Comparison of ENCODE assay signal across 11 cellular contexts in the genomic region with DNA sequence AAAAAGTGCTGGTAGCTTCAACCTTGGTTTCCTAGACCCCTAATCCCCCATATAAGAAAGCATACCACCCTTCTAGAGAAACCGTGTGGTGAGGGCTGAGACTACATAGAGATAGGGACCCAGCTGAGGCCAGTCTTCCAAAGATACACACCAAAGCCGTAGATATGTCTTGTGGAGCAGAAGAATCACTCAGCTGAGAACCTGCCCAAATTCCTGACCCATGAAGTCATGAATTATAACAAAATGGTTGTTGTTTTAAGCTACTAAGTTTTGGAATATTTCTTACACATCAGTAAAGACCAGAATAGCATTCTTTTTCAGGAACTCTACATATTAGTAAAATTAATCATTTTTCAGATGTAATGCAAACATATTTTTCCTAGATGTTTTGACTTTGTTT. TPM values are rescaled to one million over a fixed set of nuclear protein-coding genes. Genes with fewer than 3 reads are reported as not detected.
DNase-seq lines count a peak whose midpoint lies in the region; ATAC-seq and TF ChIP-seq lines count a peak whose summit lies in the region.
"Had no signal": no experiment of that assay in that cellular context is flagged by ENCODE, and none has a peak within 500 bp of the region (broad histone marks: within the 10 kb centered on the region; RNA-seq: fewer than 3 reads in every experiment).

No MANE protein-coding gene starts in this region.

- no peak overlapping the region for H3K18ac ChIP-seq in neuronal stem cell (ENCODE audit: low read length)

- CTCF ChIA-PET in PC-9 (lab: Charles Lee), result no interaction called here

- H2AFZ ChIP-seq in PC-9 (no peak overlapping the region), neuronal stem cell (ENCODE audit: low read length) (no peak overlapping the region)

- no peak overlapping the region for H3K4ac ChIP-seq in neuronal stem cell (ENCODE audit: low read length)

- H2BK5ac ChIP-seq in neuronal stem cell (ENCODE audit: low read length), result no peak overlapping the region

- no peaks in the 10 kb centered on the region for H3K9me2 ChIP-seq in PC-9 (ENCODE audit: insufficient read depth)

- H3K4me3 Mint-ChIP-seq in neural crest cell, result peak overlapping the region; percentile 72
- H3K4me3 Mint-ChIP-seq: activated T-helper 1 cell treated with anti-CD3 and anti-CD28 coated beads, Interleukin-12 subunit alpha, Interleukin-12 subunit beta, Interleukin-2, Interleukin-4 antibody, amounts not matched to agents 30 ng/mL and 10 ng/mL and 1 ng/mL, durations not matched to agents 14 hours and 24 hours and 36 hours had no signal

- BruUV-seq in PC-9 (replicated peaks; lab: Mats Ljungman, UMichigan), result no TSS peak

- H4K91ac ChIP-seq in neuronal stem cell (ENCODE audit: low read depth, low read length, poor library complexity), result no peak overlapping the region

- no peak overlapping the region for H3K23ac ChIP-seq in neuronal stem cell (ENCODE audit: low read depth, low read length, poor library complexity)

- peak overlapping the region; percentile 43 for H3K27ac Mint-ChIP-seq in neural crest cell (ENCODE audit: unreplicated experiment)
- H3K27ac Mint-ChIP-seq: activated T-helper 1 cell treated with anti-CD3 and anti-CD28 coated beads, Interleukin-12 subunit alpha, Interleukin-12 subunit beta, Interleukin-2, Interleukin-4 antibody, amounts not matched to agents 30 ng/mL and 10 ng/mL and 1 ng/mL, durations not matched to agents 14 hours and 24 hours and 36 hours had no signal

- H4K8ac ChIP-seq in neuronal stem cell (ENCODE audit: low read depth, low read length), result no peak overlapping the region

- no peak for ATAC-seq in HG03175 (IDR thresholded peaks at IDR 0.05; ENCODE audit: unreplicated experiment)
- ATAC-seq: K562 had no signal

- peaks cover 52% of the 10 kb centered on the region for H3F3A ChIP-seq in PC-9 (ENCODE audit: insufficient read depth, low read depth)

- no peak overlapping the region for H2BK120ac ChIP-seq in neuronal stem cell (ENCODE audit: low read depth, low read length)

- in situ Hi-C loops in GM13976 (cut with MboI; ENCODE audit: low sequenced_read_pairs, unreplicated experiment), result no loop called here

- no peak overlapping the region for H3K9ac ChIP-seq in neuronal stem cell (ENCODE audit: low read depth, low read length, poor library complexity)

- H3K36me3 ChIP-seq in PC-9 (ENCODE audit: low read depth), result peaks cover 7% of the 10 kb centered on the region
- H3K36me3 ChIP-seq in neuronal stem cell (replicated peaks in 1 of 2; ENCODE audit: control insufficient read depth in 2 of 2, insufficient read depth in 2 of 2, low read length in 2 of 2), result peaks cover 2 to 42% of the 10 kb centered on the region in 2 donors

- no peak overlapping the region for H2BK12ac ChIP-seq in neuronal stem cell (ENCODE audit: low read length)

- intact Hi-C loops in PC-9 (cut with micrococcal nuclease; ENCODE audit: unreplicated experiment), result no loop called here

- no peaks in the 10 kb centered on the region for H3K27me3 Mint-ChIP-seq in neural crest cell (ENCODE audit: low read depth)

- no peak overlapping the region for H3K14ac ChIP-seq in neuronal stem cell (ENCODE audit: low read length)

- H3K9me3 Mint-ChIP-seq in neural crest cell, result no peaks in the 10 kb centered on the region
- H3K9me3 Mint-ChIP-seq: activated T-helper 1 cell treated with anti-CD3 and anti-CD28 coated beads, Interleukin-12 subunit alpha, Interleukin-12 subunit beta, Interleukin-2, Interleukin-4 antibody, amounts not matched to agents 30 ng/mL and 10 ng/mL and 1 ng/mL, durations not matched to agents 14 hours and 24 hours and 36 hours had no signal

- peak overlapping the region; percentile 22; the same call in 1 of the 2 replicates for H3K27ac ChIP-seq in PC-9
- H3K27ac ChIP-seq in neuronal stem cell (replicated peaks; ENCODE audit: low read length), result no peak overlapping the region

- peaks cover 7% of the 10 kb centered on the region for H3K36me3 Mint-ChIP-seq in neural crest cell (ENCODE audit: low read depth)

- no CpG with 5 or more reads among the region's 2 CpGs for WGBS in neuronal stem cell (ENCODE audit: extremely low coverage in 2 of 2, insufficient read length in 2 of 2, insufficient replicate concordance in 1 of 2), 2 donors

- no peaks in the 10 kb centered on the region for H4K20me1 ChIP-seq in PC-9 (ENCODE audit: insufficient read depth)

- H3K9me3 ChIP-seq in PC-9 (ENCODE audit: insufficient read depth, low read depth), result no peaks in the 10 kb centered on the region
- H3K9me3 ChIP-seq in neuronal stem cell (replicated peaks in 1 of 2; ENCODE audit: control insufficient read depth in 2 of 2, insufficient read depth in 1 of 2, low read depth in 1 of 2, low read length in 2 of 2), result no peaks in the 10 kb centered on the region

- peaks cover 18% of the 10 kb centered on the region for H3K4me1 Mint-ChIP-seq in neural crest cell

- H3K27me3 ChIP-seq in PC-9 (ENCODE audit: insufficient read depth, low read depth), result no peaks in the 10 kb centered on the region
- no peaks in the 10 kb centered on the region for H3K27me3 ChIP-seq in neuronal stem cell (ENCODE audit: control insufficient read depth in 3 of 3, insufficient read depth in 3 of 3, low read depth in 1 of 3, low read length in 3 of 3)

- no peaks in the 10 kb centered on the region for H3K79me1 ChIP-seq in neuronal stem cell (ENCODE audit: low read depth, low read length)

- H2BK15ac ChIP-seq in neuronal stem cell (ENCODE audit: low read length), result no peak overlapping the region

- H3K4me1 ChIP-seq in PC-9 (replicated peaks; ENCODE audit: insufficient read depth), result peaks cover 19% of the 10 kb centered on the region
- peaks cover 0 to 3% of the 10 kb centered on the region in 2 donors for H3K4me1 ChIP-seq in neuronal stem cell (ENCODE audit: control insufficient read depth in 2 of 2, insufficient read depth in 1 of 2, low read depth in 1 of 2, low read length in 2 of 2)

- no peak for TF ChIP-seq CTCF in PC-9 (conservative IDR thresholded peaks at IDR 0.05)
- no peak for TF ChIP-seq CTCF in epithelial cell of esophagus (IDR thresholded peaks at IDR 0.05; ENCODE audit: insufficient read depth, low read depth, low read length, missing control alignments)
- TF ChIP-seq CTCF in neural crest cell (conservative IDR thresholded peaks at IDR 0.05), result no peak
- TF ChIP-seq CTCF in GM13976 (IDR thresholded peaks at IDR 0.05; ENCODE audit: borderline replicate concordance, control extremely low read depth, extremely low read depth, insufficient read depth, missing control alignments), result no peak

- no peak overlapping the region for H2AK5ac ChIP-seq in neuronal stem cell (ENCODE audit: low read depth, low read length)

- no peak overlapping the region for H3K4me3 ChIP-seq in PC-9
- H3K4me3 ChIP-seq in epithelial cell of esophagus (ENCODE audit: low read length), result no peak overlapping the region
- H3K4me3 ChIP-seq in neuronal stem cell (ENCODE audit: low read length in 2 of 2), result no peak overlapping the region
- H3K4me3 ChIP-seq: K562 had no signal

- DNase-seq in Daoy (ENCODE audit: low read depth) (peak; percentile 42), PC-9 (peak; percentile 33 to 73), epithelial cell of esophagus (ENCODE audit: low read depth) (peak; percentile 74), neural crest cell (ENCODE audit: low read depth, low spot score) (no peak), GM13976 (ENCODE audit: low spot score) (no peak), NCI-H524 (lab: John Stamatoyannopoulos, UW) (no peak), neuronal stem cell (ENCODE audit: low spot score) (no peak)
- DNase-seq: COR-L47 had no signal

- POLR2A ChIA-PET in PC-9 (lab: Charles Lee; ENCODE audit: unreplicated experiment), result interaction anchor here (0.5 to 0.7 kb wide), 3 partner anchors 245 to 658 kb away, joined by 3 to 4 read pairs (median 4); a partner anchor contains a TSS

- H3K79me2 ChIP-seq in PC-9 (ENCODE audit: low read depth), result peaks cover 17% of the 10 kb centered on the region

- H3K4me2 ChIP-seq in PC-9 (peak overlapping the region; percentile 26; the same call in 1 of the 2 replicates), neuronal stem cell (ENCODE audit: insufficient read depth, low read length, poor library complexity, severe bottlenecking) (no peak overlapping the region)

RNA-seq across cellular contexts. Expression of a gene that starts 3.3 kb away (rescaled TPM):
- total RNA-seq in Daoy (2014; rRNA removed; shearing (Covaris generic)), result 220 and 238 TPM in 2 replicates
- total RNA-seq in PC-9 (2021) (201 and 218 TPM in 2 replicates), neural crest cell (302 and 308 TPM in 2 replicates)
- polyA plus RNA-seq in neuronal stem cell (2013, experiment 1 of 2), result 618 TPM
- 614 TPM for polyA plus RNA-seq in neuronal stem cell (2013, experiment 2 of 2)

Comparison
In these comparisons a context has a peak if more than half of its experiments do, and no peak if none do; other contexts are left out.
1. DNase-seq: peak in Daoy (single experiment), PC-9 (2 of 2) and epithelial cell of esophagus (single experiment); none in neural crest cell (single experiment), GM13976 (single experiment), NCI-H524 (0 of 2) and neuronal stem cell (single experiment).